Comparison of ENCODE assay signal across 17 cellular contexts in genomic region chr14:44030963-44031362, GRCh38.
"Had no signal": no experiment of that assay in that cellular context is flagged by ENCODE, and none has a peak within 500 bp of the region (broad histone marks: within the 10 kb centered on the region; RNA-seq: fewer than 3 reads in every experiment).

No MANE protein-coding gene starts in this region.

- H3K4me3 Mint-ChIP-seq: activated CD4-positive, alpha-beta T cell treated with anti-CD3 and anti-CD28 coated beads, Interleukin-2, amount 10 ng/mL, durations not matched to agents 7 days and 5 days; activated naive CD8-positive, alpha-beta T cell treated with anti-CD3 and anti-CD28 coated beads, Interleukin-2, amount 10 ng/mL, durations not matched to agents 7 days and 5 days; central memory CD8-positive, alpha-beta T cell; immature natural killer cell; mesothelial cell of epicardium; stimulated activated naive CD8-positive, alpha-beta T cell treated with anti-CD3 and anti-CD28 coated beads, Interleukin-15, amount 100 ng/mL, for 72 hours had no signal

- H3K4me1 ChIP-seq: foreskin keratinocyte, parathyroid adenoma, sigmoid colon, testis, upper lobe of right lung had no signal

- H3K9me3 ChIP-seq: sigmoid colon, testis, upper lobe of right lung had no signal

- H3K27me3 ChIP-seq: brain microvascular endothelial cell, foreskin keratinocyte, sigmoid colon, testis, upper lobe of right lung had no signal

- H2AFZ ChIP-seq: parathyroid adenoma had no signal

- H3K9me3 Mint-ChIP-seq: activated naive CD8-positive, alpha-beta T cell treated with anti-CD3 and anti-CD28 coated beads, Interleukin-2, amount 10 ng/mL, durations not matched to agents 7 days and 5 days; mesothelial cell of epicardium had no signal

- H3K4me1 Mint-ChIP-seq: activated CD4-positive, alpha-beta T cell treated with anti-CD3 and anti-CD28 coated beads, Interleukin-2, amount 10 ng/mL, durations not matched to agents 7 days and 5 days; activated naive CD8-positive, alpha-beta T cell treated with anti-CD3 and anti-CD28 coated beads, Interleukin-2, amount 10 ng/mL, durations not matched to agents 7 days and 5 days; central memory CD8-positive, alpha-beta T cell; immature natural killer cell; stimulated activated naive CD8-positive, alpha-beta T cell treated with anti-CD3 and anti-CD28 coated beads, Interleukin-15, amount 100 ng/mL, for 72 hours had no signal

- H3K36me3 Mint-ChIP-seq: activated naive CD8-positive, alpha-beta T cell treated with anti-CD3 and anti-CD28 coated beads, Interleukin-2, amount 10 ng/mL, durations not matched to agents 7 days and 5 days; immature natural killer cell; mesothelial cell of epicardium had no signal

- H3K79me2 ChIP-seq: parathyroid adenoma had no signal

- H3K36me3 ChIP-seq: brain microvascular endothelial cell, sigmoid colon, upper lobe of right lung had no signal

- H3K4me3 ChIP-seq: coronary artery, sigmoid colon, testis, upper lobe of right lung had no signal

- H3K27ac ChIP-seq: brain microvascular endothelial cell, coronary artery, foreskin keratinocyte, parathyroid adenoma, sigmoid colon, testis, upper lobe of right lung had no signal

- ATAC-seq: foreskin keratinocyte; stimulated activated naive CD8-positive, alpha-beta T cell treated with anti-CD3 and anti-CD28 coated beads, Interleukin-15, amount 100 ng/mL, for 72 hours; upper lobe of right lung had no signal

- H3K27ac Mint-ChIP-seq: activated CD4-positive, alpha-beta T cell treated with anti-CD3 and anti-CD28 coated beads, Interleukin-2, amount 10 ng/mL, durations not matched to agents 7 days and 5 days; activated naive CD8-positive, alpha-beta T cell treated with anti-CD3 and anti-CD28 coated beads, Interleukin-2, amount 10 ng/mL, durations not matched to agents 7 days and 5 days; immature natural killer cell; mesothelial cell of epicardium; stimulated activated naive CD8-positive, alpha-beta T cell treated with anti-CD3 and anti-CD28 coated beads, Interleukin-15, amount 100 ng/mL, for 72 hours had no signal

- DNase-seq: activated CD4-positive, alpha-beta T cell treated with anti-CD3 and anti-CD28 coated beads, Interleukin-2, amount 10 ng/mL, durations not matched to agents 7 days and 5 days; activated CD8-positive, alpha-beta memory T cell treated with anti-CD3 and anti-CD28 coated beads for 24 hours; activated naive CD8-positive, alpha-beta T cell treated with anti-CD3 and anti-CD28 coated beads, Interleukin-2, amount 10 ng/mL, durations not matched to agents 7 days and 5 days; brain microvascular endothelial cell; effector CD8-positive, alpha-beta T cell; foreskin keratinocyte; glutamatergic neuron; immature natural killer cell; sigmoid colon; stimulated activated CD4-positive, alpha-beta T cell treated with anti-CD3 and anti-CD28 coated beads, Interleukin-1b, Interleukin-23, amount 100 ng/mL, for 48 hours; stimulated activated naive CD8-positive, alpha-beta T cell treated with anti-CD3 and anti-CD28 coated beads, Interleukin-15, amount 100 ng/mL, for 72 hours; testis; upper lobe of right lung had no signal

- H3K27me3 Mint-ChIP-seq: activated CD4-positive, alpha-beta T cell treated with anti-CD3 and anti-CD28 coated beads, Interleukin-2, amount 10 ng/mL, durations not matched to agents 7 days and 5 days; activated naive CD8-positive, alpha-beta T cell treated with anti-CD3 and anti-CD28 coated beads, Interleukin-2, amount 10 ng/mL, durations not matched to agents 7 days and 5 days; central memory CD8-positive, alpha-beta T cell; stimulated activated naive CD8-positive, alpha-beta T cell treated with anti-CD3 and anti-CD28 coated beads, Interleukin-15, amount 100 ng/mL, for 72 hours had no signal
